ENCODE assay signal across 12 cellular contexts in the genomic region with DNA sequence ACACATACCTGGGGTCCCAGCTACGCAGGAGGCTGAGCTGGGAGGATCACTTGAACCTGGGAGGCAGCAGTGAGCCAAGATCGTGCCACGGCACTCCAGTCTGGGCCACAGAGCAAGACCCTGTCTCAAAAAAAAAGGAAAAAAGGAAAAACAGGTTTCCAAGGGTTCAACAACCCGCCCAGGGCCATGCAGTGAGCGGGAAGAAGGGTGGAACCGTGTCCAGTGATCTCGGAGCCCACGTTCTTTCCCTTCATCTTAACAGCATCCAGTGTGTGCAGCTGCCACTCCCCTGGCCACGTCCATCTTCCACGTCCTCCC. TPM values are rescaled to one million over a fixed set of nuclear protein-coding genes. Genes with fewer than 3 reads are reported as not detected.
DNase-seq lines count a peak whose midpoint lies in the region; ATAC-seq, FAIRE-seq and TF ChIP-seq lines count a peak whose summit lies in the region.
"Had no signal": no experiment of that assay in that cellular context is flagged by ENCODE, and none has a peak within 500 bp of the region (broad histone marks: within the 10 kb centered on the region; RNA-seq: fewer than 3 reads in every experiment).

No MANE protein-coding gene starts in this region.

- WGBS in H1 (ENCODE audit: extremely low coverage in 1 of 2, insufficient coverage in 1 of 2, insufficient read length in 1 of 2, insufficient replicate concordance in 2 of 2, low coverage in 1 of 2, low lambda C conversion rate in 2 of 2, missing lambda C conversion rate in 1 of 2), 2 experiments = 58% methylated on average over 10 of the region's 10 CpGs; no CpG with 5 or more reads in 1 of the 2 experiments
- no CpG with 5 or more reads among the region's 10 CpGs for WGBS in neuronal stem cell (ENCODE audit: extremely low coverage in 2 of 2, insufficient read length in 2 of 2, insufficient replicate concordance in 1 of 2), 2 donors

- CTCF ChIA-PET in Caco-2 (lab: Charles Lee) = interaction anchor here (0.7 to 4.4 kb wide), 22 partner anchors 10 to 288 kb away, joined by 3 to 100 read pairs (median 6); a partner anchor contains a TSS
- CTCF ChIA-PET in OCI-LY7 (lab: Charles Lee; ENCODE audit: unreplicated experiment) = interaction anchor here (1.1 to 3.8 kb wide), 2 partner anchors 39 to 88 kb away, joined by 3 to 26 read pairs; no protein-coding TSS in a partner anchor
- CTCF ChIA-PET in H1 (lab: Charles Lee; ENCODE audit: partially characterized antibody) = interaction anchor here (0.6 to 6.6 kb wide), 38 partner anchors 9 to 194 kb away, joined by 3 to 141 read pairs (median 6); a partner anchor contains a TSS
- CTCF ChIA-PET in activated CD8-positive, alpha-beta T cell treated with anti-CD3 and anti-CD28 coated beads for 36 hours (lab: Charles Lee) = interaction anchor here (0.6 to 6.5 kb wide), 16 partner anchors 9 to 540 kb away, joined by 3 to 224 read pairs (median 9); a partner anchor contains a TSS

- no peaks in the 10 kb centered on the region for H3K27me3 ChIP-seq in Caco-2 (replicated peaks; ENCODE audit: control insufficient read depth, insufficient read depth, low read length)
- H3K27me3 ChIP-seq in H1 (replicated peaks in 1 of 4; ENCODE audit: control insufficient read depth in 3 of 4, extremely low read depth in 1 of 4, insufficient read depth in 3 of 4, low read length in 3 of 4) = no peaks in the 10 kb centered on the region; a peak in 2 of 7 replicates
- peaks cover 0 to 18% (median 0%) of the 10 kb centered on the region in 3 experiments for H3K27me3 ChIP-seq in neuronal stem cell (ENCODE audit: control insufficient read depth in 3 of 3, insufficient read depth in 3 of 3, low read depth in 1 of 3, low read length in 3 of 3)

- no peaks in the 10 kb centered on the region for H3K79me2 ChIP-seq in OCI-LY7 (ENCODE audit: insufficient read depth, low read depth, low read length)
- H3K79me2 ChIP-seq in H1 (ENCODE audit: control insufficient read depth in 1 of 2, insufficient read depth in 2 of 2, low read length in 2 of 2) = no peaks in the 10 kb centered on the region

- H3K56ac ChIP-seq in H1 (replicated peaks; ENCODE audit: insufficient read length, low read depth, low read length) = no peak overlapping the region

- H3K4me2 ChIP-seq in OCI-LY7 (ENCODE audit: low read length) = peak overlapping the region; percentile 23; the same call in 1 of the 2 replicates
- peak overlapping the region in 1 of 2 experiments; percentile 40; a peak in 1 of 4 replicates for H3K4me2 ChIP-seq in H1 (ENCODE audit: insufficient read depth in 1 of 2, low read depth in 2 of 2, low read length in 2 of 2)
- no peak overlapping the region for H3K4me2 ChIP-seq in neuronal stem cell (ENCODE audit: insufficient read depth, low read length, poor library complexity, severe bottlenecking)

- H4K8ac ChIP-seq in H1 (ENCODE audit: extremely low read depth, insufficient read depth, low read length) (no peak overlapping the region; the same call in 1 of the 2 replicates), neuronal stem cell (ENCODE audit: low read depth, low read length) (no peak overlapping the region)

- no peak overlapping the region for H2BK5ac ChIP-seq in H1 (ENCODE audit: low read depth, low read length)
- H2BK5ac ChIP-seq in neuronal stem cell (ENCODE audit: low read length) = no peak overlapping the region

- H3K27ac ChIP-seq in OCI-LY7 (ENCODE audit: low read depth, low read length, poor library complexity, severe bottlenecking) (no peak overlapping the region), H1 (ENCODE audit: low read depth, low read length) (no peak overlapping the region), neuronal stem cell (replicated peaks; ENCODE audit: low read length) (no peak overlapping the region)

- no peak overlapping the region for H3K9ac ChIP-seq in H1 (replicated peaks in 1 of 4; ENCODE audit: extremely low read depth in 1 of 4, low read depth in 3 of 4, low read length in 3 of 4)
- H3K9ac ChIP-seq in neuronal stem cell (ENCODE audit: low read depth, low read length, poor library complexity) = peak overlapping the region; percentile 66

- peak overlapping the region; percentile 89 for H3K27ac Mint-ChIP-seq in Caco-2 (ENCODE audit: unreplicated experiment)
- H3K27ac Mint-ChIP-seq in activated CD8-positive, alpha-beta T cell treated with anti-CD3 and anti-CD28 coated beads for 36 hours = no peak overlapping the region
- H3K27ac Mint-ChIP-seq: activated CD4-positive, alpha-beta memory T cell treated with anti-CD3 and anti-CD28 coated beads for 36 hours; activated T-helper 2 cell treated with anti-CD3 and anti-CD28 coated beads, Interferon-gamma antibody, Interleukin-2, Interleukin-4, amounts not matched to agents 10 μg/mL and 5 μg/mL and 100 μg/mL, durations not matched to agents 14 hours and 24 hours and 36 hours had no signal

- H3K23me2 ChIP-seq in H1 (ENCODE audit: low read depth, low read length) = no peaks in the 10 kb centered on the region

- no peaks in the 10 kb centered on the region for H3K27me3 Mint-ChIP-seq in Caco-2 (ENCODE audit: insufficient read depth, unreplicated experiment)
- H3K27me3 Mint-ChIP-seq in activated CD8-positive, alpha-beta T cell treated with anti-CD3 and anti-CD28 coated beads for 36 hours = no peaks in the 10 kb centered on the region

- intact Hi-C loops in Caco-2 (cut with micrococcal nuclease; ENCODE audit: unreplicated experiment) = loop anchor here (2.0 to 10.0 kb wide), 4 partner anchors 27 to 173 kb away; a partner anchor contains a TSS
- intact Hi-C loops in OCI-LY7 (cut with micrococcal nuclease; ENCODE audit: unreplicated experiment) = loop anchor here (1.0 to 5.0 kb wide), 5 partner anchors 25 to 150 kb away; a partner anchor contains a TSS
- intact Hi-C loops in activated CD8-positive, alpha-beta T cell treated with anti-CD3 and anti-CD28 coated beads for 36 hours (cut with micrococcal nuclease) = loop anchor here (1.0 kb wide), 1 partner anchor 40 kb away; no protein-coding TSS in a partner anchor

- H3K36me3 Mint-ChIP-seq in Caco-2 (ENCODE audit: insufficient read depth, unreplicated experiment) = peaks cover 6% of the 10 kb centered on the region
- no peaks in the 10 kb centered on the region for H3K36me3 Mint-ChIP-seq in activated CD8-positive, alpha-beta T cell treated with anti-CD3 and anti-CD28 coated beads for 36 hours (ENCODE audit: low read depth)
- H3K36me3 Mint-ChIP-seq: activated CD4-positive, alpha-beta memory T cell treated with anti-CD3 and anti-CD28 coated beads for 36 hours had no signal

- peaks cover 27% of the 10 kb centered on the region for H3K4me1 Mint-ChIP-seq in Caco-2 (ENCODE audit: low read depth, unreplicated experiment)
- no peaks in the 10 kb centered on the region for H3K4me1 Mint-ChIP-seq in activated CD8-positive, alpha-beta T cell treated with anti-CD3 and anti-CD28 coated beads for 36 hours (ENCODE audit: low read depth)

- H3K36me3 ChIP-seq in Caco-2 (ENCODE audit: control insufficient read depth, insufficient read depth, low read length) (no peaks in the 10 kb centered on the region), OCI-LY7 (ENCODE audit: insufficient read depth, low read length) (no peaks in the 10 kb centered on the region), H1 (ENCODE audit: control insufficient read depth in 2 of 4, insufficient read depth in 4 of 4, low read length in 3 of 4) (no peaks in the 10 kb centered on the region), neuronal stem cell (replicated peaks in 1 of 2; ENCODE audit: control insufficient read depth in 2 of 2, insufficient read depth in 2 of 2, low read length in 2 of 2) (no peaks in the 10 kb centered on the region)

- H3K4me3 ChIP-seq in Caco-2 (ENCODE audit: low read depth, low read length) (no peak overlapping the region), OCI-LY7 (ENCODE audit: low read depth, low read length, poor library complexity, severe bottlenecking) (no peak overlapping the region), H1 (ENCODE audit: extremely low read depth in 1 of 4, insufficient read depth in 2 of 4, low read depth in 3 of 4, low read length in 4 of 4) (no peak overlapping the region), neuronal stem cell (ENCODE audit: low read length in 2 of 2) (no peak overlapping the region)

- POLR2A ChIA-PET in Caco-2 (lab: Charles Lee) = interaction anchor here (0.5 to 4.0 kb wide), 11 partner anchors 9 to 133 kb away, joined by 3 to 43 read pairs (median 5); a partner anchor contains a TSS
- POLR2A ChIA-PET in OCI-LY7 (lab: Charles Lee) = interaction anchor here (2.5 to 2.8 kb wide), 2 partner anchors 25 to 39 kb away, joined by 11 to 24 read pairs; a partner anchor contains a TSS
- POLR2A ChIA-PET in H1 (lab: Charles Lee; ENCODE audit: partially characterized antibody) = interaction anchor here (0.6 to 2.5 kb wide), 8 partner anchors 10 to 90 kb away, joined by 3 to 11 read pairs (median 5); no protein-coding TSS in a partner anchor
- POLR2A ChIA-PET in activated CD8-positive, alpha-beta T cell treated with anti-CD3 and anti-CD28 coated beads for 36 hours (lab: Charles Lee) = interaction anchor here (0.9 to 1.2 kb wide), 3 partner anchors 27 to 166 kb away, joined by 3 to 4 read pairs (median 4); no protein-coding TSS in a partner anchor

- H3K9me3 ChIP-seq in Caco-2 (no peaks in the 10 kb centered on the region), OCI-LY7 (ENCODE audit: low read length) (no peaks in the 10 kb centered on the region), H1 (ENCODE audit: insufficient read depth in 2 of 2, low read depth in 1 of 2, low read length in 1 of 2) (no peaks in the 10 kb centered on the region), neuronal stem cell (replicated peaks in 1 of 2; ENCODE audit: control insufficient read depth in 2 of 2, insufficient read depth in 1 of 2, low read depth in 1 of 2, low read length in 2 of 2) (no peaks in the 10 kb centered on the region)

- no peak overlapping the region for H3K18ac ChIP-seq in H1 (ENCODE audit: extremely low read depth, low read length)
- peak overlapping the region; percentile 41 for H3K18ac ChIP-seq in neuronal stem cell (ENCODE audit: low read length)

- H4K5ac ChIP-seq in H1 (ENCODE audit: insufficient read length, low read depth, low read length) = no peak overlapping the region

- no peak overlapping the region for H3K23ac ChIP-seq in H1 (ENCODE audit: insufficient read length)
- H3K23ac ChIP-seq in neuronal stem cell (ENCODE audit: low read depth, low read length, poor library complexity) = no peak overlapping the region

- H3K9me3 Mint-ChIP-seq in Caco-2 (ENCODE audit: unreplicated experiment) = no peaks in the 10 kb centered on the region
- H3K9me3 Mint-ChIP-seq in activated CD8-positive, alpha-beta T cell treated with anti-CD3 and anti-CD28 coated beads for 36 hours = no peaks in the 10 kb centered on the region
- H3K9me3 Mint-ChIP-seq: activated CD4-positive, alpha-beta memory T cell treated with anti-CD3 and anti-CD28 coated beads for 36 hours; activated T-helper 2 cell treated with anti-CD3 and anti-CD28 coated beads, Interferon-gamma antibody, Interleukin-2, Interleukin-4, amounts not matched to agents 10 μg/mL and 5 μg/mL and 100 μg/mL, durations not matched to agents 14 hours and 24 hours and 36 hours had no signal

- TF ChIP-seq RAD21 in H1 (IDR thresholded peaks at IDR 0.05 in 1 of 2, conservative IDR thresholded peaks at IDR 0.05 in 1 of 2; ENCODE audit: low read depth in 2 of 2, low read length in 2 of 2) = no peak

- H4K20me1 ChIP-seq in OCI-LY7 (ENCODE audit: insufficient read depth, low read length) (no peaks in the 10 kb centered on the region), H1 (replicated peaks in 1 of 2; ENCODE audit: control insufficient read depth in 1 of 2, insufficient read depth in 2 of 2, low read length in 2 of 2) (no peaks in the 10 kb centered on the region)

- H3K4me1 ChIP-seq in Caco-2 (peaks cover 31% of the 10 kb centered on the region), OCI-LY7 (ENCODE audit: insufficient read depth, low read length, poor library complexity, severe bottlenecking) (peaks cover 40% of the 10 kb centered on the region), H1 (replicated peaks in 1 of 4; ENCODE audit: control insufficient read depth in 3 of 4, insufficient read depth in 4 of 4, low read length in 3 of 4) (peaks cover 0 to 2% (median 0%) of the 10 kb centered on the region in 4 experiments; a peak in 2 of 7 replicates), neuronal stem cell (ENCODE audit: control insufficient read depth in 2 of 2, insufficient read depth in 1 of 2, low read depth in 1 of 2, low read length in 2 of 2) (peaks cover 0 to 2% of the 10 kb centered on the region in 2 donors)

- no peaks in the 10 kb centered on the region for H3K9me2 ChIP-seq in OCI-LY7 (ENCODE audit: insufficient read depth, low read length)

- H2BK120ac ChIP-seq in H1 (replicated peaks; ENCODE audit: low read depth, low read length) (no peak overlapping the region), neuronal stem cell (ENCODE audit: low read depth, low read length) (no peak overlapping the region)

- no peak overlapping the region for H2BK15ac ChIP-seq in H1 (ENCODE audit: low read length)
- H2BK15ac ChIP-seq in neuronal stem cell (ENCODE audit: low read length) = no peak overlapping the region

- H4K91ac ChIP-seq in H1 (replicated peaks; ENCODE audit: insufficient read length, low read length) (no peak overlapping the region), neuronal stem cell (ENCODE audit: low read depth, low read length, poor library complexity) (no peak overlapping the region)

- ATAC-seq in activated CD8-positive, alpha-beta T cell treated with anti-CD3 and anti-CD28 coated beads for 36 hours = no peak

- H3K4ac ChIP-seq in H1 (replicated peaks; ENCODE audit: insufficient read length, low read depth, low read length) (no peak overlapping the region), neuronal stem cell (ENCODE audit: low read length) (no peak overlapping the region)

- H3K14ac ChIP-seq in H1 (ENCODE audit: insufficient read length) = no peak overlapping the region
- no peak overlapping the region for H3K14ac ChIP-seq in neuronal stem cell (ENCODE audit: low read length)

- H2AFZ ChIP-seq in OCI-LY7 (ENCODE audit: low read length) = no peak overlapping the region
- H2AFZ ChIP-seq in H1 (ENCODE audit: low read length) = 0 out of 2 replicates have a peak overlapping the region, but pooled peaks have one; percentile 18
- H2AFZ ChIP-seq in neuronal stem cell (ENCODE audit: low read length) = peak overlapping the region; percentile 77

- no peak for TF ChIP-seq EP300 in H1 (IDR thresholded peaks at IDR 0.05; ENCODE audit: borderline replicate concordance in 1 of 2, low read depth in 2 of 2, low read length in 2 of 2)

- no TSS peak for BruUV-seq in Caco-2 (replicated peaks; lab: Mats Ljungman, UMichigan)
- BruUV-seq in OCI-LY7 (replicated peaks; lab: Mats Ljungman, UMichigan) = no TSS peak

- H2BK20ac ChIP-seq in H1 (ENCODE audit: low read length) = no peak overlapping the region

- H2BK12ac ChIP-seq in H1 (ENCODE audit: low read depth, low read length) (0 out of 2 replicates have a peak overlapping the region, but pooled peaks have one; percentile 6), neuronal stem cell (ENCODE audit: low read length) (no peak overlapping the region)

- FAIRE-seq in H1 (lab: Jason Lieb, UNC) = no peak
- FAIRE-seq: colon, TTC549 had no signal

- DNase-seq in Caco-2 (no peak), OCI-LY7 (ENCODE audit: low spot score) (no peak), H1 (ENCODE audit: low read depth in 1 of 2, low spot score in 2 of 2) (no peak), neuronal stem cell (ENCODE audit: low spot score) (no peak), HK-2 (ENCODE audit: unreplicated experiment) (no peak), germinal center (ENCODE audit: low spot score) (no peak), Kasumi-1 (lab: John Stamatoyannopoulos, UW) (no peak)
- DNase-seq in activated CD8-positive, alpha-beta T cell treated with anti-CD3 and anti-CD28 coated beads for 36 hours = no peak

- TF ChIP-seq CTCF in Caco-2 (IDR thresholded peaks at IDR 0.05; ENCODE audit: insufficient read depth in 1 of 2, low read depth in 1 of 2, low read length in 1 of 2, severe bottlenecking in 1 of 2, unreplicated experiment in 1 of 2) (no peak), OCI-LY7 (conservative IDR thresholded peaks at IDR 0.05; ENCODE audit: low read length) (no peak), H1 (IDR thresholded peaks at IDR 0.05; ENCODE audit: control extremely low read depth in 1 of 3, insufficient read depth in 1 of 3, low read depth in 1 of 3, low read length in 3 of 3) (no peak)
- TF ChIP-seq CTCF in activated CD8-positive, alpha-beta T cell treated with anti-CD3 and anti-CD28 coated beads for 36 hours (IDR thresholded peaks at IDR 0.05) = no peak

- H2AK5ac ChIP-seq in H1 (ENCODE audit: low read depth, low read length) (no peak overlapping the region), neuronal stem cell (ENCODE audit: low read depth, low read length) (peak overlapping the region; percentile 89)

- peak overlapping the region; percentile 73 for H3K4me3 Mint-ChIP-seq in Caco-2 (ENCODE audit: unreplicated experiment)
- H3K4me3 Mint-ChIP-seq in activated CD8-positive, alpha-beta T cell treated with anti-CD3 and anti-CD28 coated beads for 36 hours = no peak overlapping the region
- H3K4me3 Mint-ChIP-seq: activated CD4-positive, alpha-beta memory T cell treated with anti-CD3 and anti-CD28 coated beads for 36 hours had no signal

- TF ChIP-seq POLR2A in H1 (IDR thresholded peaks at IDR 0.05; ENCODE audit: control extremely low read depth in 1 of 2, low read depth in 2 of 2, low read length in 2 of 2) = no peak

- H3K79me1 ChIP-seq in H1 (ENCODE audit: low read depth, low read length) = no peaks in the 10 kb centered on the region
- H3K79me1 ChIP-seq in neuronal stem cell (ENCODE audit: low read depth, low read length) = peaks cover 3% of the 10 kb centered on the region

RNA-seq across cellular contexts. Expression of a gene that starts 14.9 kb away (rescaled TPM):
- total RNA-seq in Caco-2 (2022) (94.3 TPM in 2 replicates), OCI-LY7 (2022) (0.26 TPM in 1 of 2 replicates, not detected in the other)
- total RNA-seq in OCI-LY7 (2014; rRNA removed; shearing (Covaris generic)) = 0.59 and 0.60 TPM in 2 replicates
- 35.4 and 38.9 TPM in 2 replicates for total RNA-seq in H1 (2021; fragmentation: NEBNext Ultra II Directional; extraction: Animal tissue kit (Norgen Biotek cat#: 25700))
- polyA plus RNA-seq in H1 (2011; rRNA removed) = 19.0 and 31.5 TPM in 2 replicates
- 13.8 TPM for polyA plus RNA-seq in H1 (2011; cell fraction: cytosol; rRNA removed)
- polyA plus RNA-seq in H1 (2011; cell fraction: nucleus; rRNA removed) = 38.9 TPM
- 17.8 to 35.8 TPM (median 32.9 TPM) in 4 replicates for polyA plus RNA-seq in H1 (2012, experiment 1 of 2)
- 29.9 TPM for polyA plus RNA-seq in H1 (2012, experiment 2 of 2)
- polyA plus RNA-seq in H1 (2013, experiment 1 of 2) = 62.7 TPM
- 63.2 TPM for polyA plus RNA-seq in H1 (2013, experiment 2 of 2)
- 22.5 and 24.7 TPM in 2 replicates for polyA minus RNA-seq in H1 (2011; rRNA and poly(A)+ RNA removed)
- 27.4 TPM for polyA minus RNA-seq in H1 (2011; cell fraction: cytosol; rRNA and poly(A)+ RNA removed)
- 23.6 TPM for polyA minus RNA-seq in H1 (2011; cell fraction: nucleus; rRNA and poly(A)+ RNA removed)
- polyA plus RNA-seq in neuronal stem cell (2013, experiment 1 of 2) = 32.3 TPM
- polyA plus RNA-seq in neuronal stem cell (2013, experiment 2 of 2) = 34.5 TPM
- 10 to 100 TPM; 10.5 to 15.3 TPM for total RNA-seq in activated CD8-positive, alpha-beta T cell treated with anti-CD3 and anti-CD28 coated beads for 36 hours

RNA-seq across cellular contexts. Expression of a gene that starts 25.7 kb away (rescaled TPM):
- total RNA-seq in Caco-2 (2022) (79.8 and 83.2 TPM in 2 replicates), OCI-LY7 (2022) (94.1 and 114 TPM in 2 replicates)
- total RNA-seq in OCI-LY7 (2014; rRNA removed; shearing (Covaris generic)) = 53.9 and 81.1 TPM in 2 replicates
- total RNA-seq in H1 (2021; fragmentation: NEBNext Ultra II Directional; extraction: Animal tissue kit (Norgen Biotek cat#: 25700)) = 45.3 and 45.4 TPM in 2 replicates
- 51.7 and 63.5 TPM in 2 replicates for polyA plus RNA-seq in H1 (2011; rRNA removed)
- polyA plus RNA-seq in H1 (2011; cell fraction: cytosol; rRNA removed) = 41.2 TPM
- polyA plus RNA-seq in H1 (2011; cell fraction: nucleus; rRNA removed) = 46.1 TPM
- polyA plus RNA-seq in H1 (2012, experiment 1 of 2) = 31.5 to 47.3 TPM (median 39.6 TPM) in 4 replicates
- polyA plus RNA-seq in H1 (2012, experiment 2 of 2) = 35.9 TPM
- 70.2 TPM for polyA plus RNA-seq in H1 (2013, experiment 1 of 2)
- 79.0 TPM for polyA plus RNA-seq in H1 (2013, experiment 2 of 2)
- 18.7 and 23.8 TPM in 2 replicates for polyA minus RNA-seq in H1 (2011; rRNA and poly(A)+ RNA removed)
- polyA minus RNA-seq in H1 (2011; cell fraction: cytosol; rRNA and poly(A)+ RNA removed) = 33.8 TPM
- polyA minus RNA-seq in H1 (2011; cell fraction: nucleus; rRNA and poly(A)+ RNA removed) = 28.2 TPM
- polyA plus RNA-seq in neuronal stem cell (2013, experiment 1 of 2) = 36.4 TPM
- 35.7 TPM for polyA plus RNA-seq in neuronal stem cell (2013, experiment 2 of 2)
- total RNA-seq in activated CD8-positive, alpha-beta T cell treated with anti-CD3 and anti-CD28 coated beads for 36 hours = 10 to 100 TPM; 38.0 to 40.7 TPM

Comparison
In these comparisons a context has a peak if more than half of its experiments do, and no peak if none do; other contexts are left out.
1. RNA of a gene that starts 14.9 kb away (total RNA-seq): 94.3 TPM in Caco-2, 35.4 to 38.9 TPM in H1 and 10.5 to 15.3 TPM in activated CD8-positive, alpha-beta T cell treated with anti-CD3 and anti-CD28 coated beads for 36 hours; 0.26 to 0.60 TPM in OCI-LY7; every median in the first group is over 4 times any median in the second.